Comparison of ENCODE assay signal across 9 cellular contexts in genomic region chr12:116244001-116244400, GRCh38. TPM values are rescaled to one million over a fixed set of nuclear protein-coding genes. Genes with fewer than 3 reads are reported as not detected.
DNase-seq lines count a peak whose midpoint lies in the region; ATAC-seq and TF ChIP-seq lines count a peak whose summit lies in the region.
"Had no signal": no experiment of that assay in that cellular context is flagged by ENCODE, and none has a peak within 500 bp of the region (broad histone marks: within the 10 kb centered on the region; RNA-seq: fewer than 3 reads in every experiment).

No MANE protein-coding gene starts in this region.

- H3K4me3 ChIP-seq in CD8-positive, alpha-beta memory T cell (ENCODE audit: low read length) = no peak overlapping the region
- H3K4me3 ChIP-seq: uterus had no signal

- TF ChIP-seq CTCF in CD4-positive, alpha-beta T cell (IDR thresholded peaks at IDR 0.05) = no peak
- no peak for TF ChIP-seq CTCF in GM10266 (IDR thresholded peaks at IDR 0.05; ENCODE audit: control insufficient read depth, insufficient read depth, low read depth, missing control alignments)

- H3K27me3 ChIP-seq in CD4-positive, alpha-beta T cell (ENCODE audit: control insufficient read depth, insufficient read depth, low read length) = no peaks in the 10 kb centered on the region
- H3K27me3 ChIP-seq in CD8-positive, alpha-beta memory T cell (ENCODE audit: insufficient read depth, low read length, poor library complexity, severe bottlenecking) = no peaks in the 10 kb centered on the region
- H3K27me3 ChIP-seq: uterus had no signal

- POLR2A ChIA-PET in CD4-positive, alpha-beta T cell (lab: Charles Lee) = interaction anchor here (1.6 kb wide), 1 partner anchor 10 kb away, joined by 4 read pairs; no protein-coding TSS in a partner anchor
- POLR2A ChIA-PET in CD8-positive, alpha-beta memory T cell (lab: Charles Lee) = no interaction called here

- H3K27ac ChIP-seq in CD4-positive, alpha-beta T cell (ENCODE audit: low read depth, low read length) = no peak overlapping the region
- no peak overlapping the region for H3K27ac ChIP-seq in CD8-positive, alpha-beta memory T cell (ENCODE audit: low read depth, low read length)
- H3K27ac ChIP-seq: uterus had no signal

- peak; percentile 67 for ATAC-seq in CD4-positive, alpha-beta T cell (ENCODE audit: poor library complexity)
- ATAC-seq in central memory CD8-positive, alpha-beta T cell (replicated peaks; ENCODE audit: extremely low read depth, poor library complexity, severe bottlenecking) = no peak
- peak; percentile 52 to 68 for ATAC-seq in natural killer cell treated with Interleukin-12 subunit alpha and Interleukin-12 subunit beta and Interleukin-15 and Interleukin-18, amount 100 ng/mL, for 72 hours
- ATAC-seq in GM19035 (IDR thresholded peaks at IDR 0.05; ENCODE audit: unreplicated experiment) (no peak), GM19455 (IDR thresholded peaks at IDR 0.05; ENCODE audit: unreplicated experiment) (no peak)

- no peaks in the 10 kb centered on the region for H3K27me3 Mint-ChIP-seq in CD4-positive, alpha-beta T cell
- H3K27me3 Mint-ChIP-seq in central memory CD8-positive, alpha-beta T cell = no peaks in the 10 kb centered on the region
- H3K27me3 Mint-ChIP-seq in natural killer cell treated with Interleukin-12 subunit alpha and Interleukin-12 subunit beta and Interleukin-15 and Interleukin-18, amount 100 ng/mL, for 72 hours = no peaks in the 10 kb centered on the region
- no peaks in the 10 kb centered on the region for H3K27me3 Mint-ChIP-seq in CD8-positive, alpha-beta memory T cell

- no peak for DNase-seq in CD4-positive, alpha-beta T cell
- DNase-seq in GM10266 (ENCODE audit: extremely low spot score) (peak; percentile 28), NCI-H2171 treated with DMSO at 0.1 percent for 48 hours (lab: John Stamatoyannopoulos, UW) (no peak)
- no peak for DNase-seq in central memory CD8-positive, alpha-beta T cell (ENCODE audit: low spot score in 2 of 2)
- no peak for DNase-seq in natural killer cell treated with Interleukin-12 subunit alpha and Interleukin-12 subunit beta and Interleukin-15 and Interleukin-18, amount 100 ng/mL, for 72 hours (ENCODE audit: low spot score)
- no peak for DNase-seq in CD8-positive, alpha-beta memory T cell
- DNase-seq: uterus had no signal

- no peaks in the 10 kb centered on the region for H3K36me3 ChIP-seq in CD8-positive, alpha-beta memory T cell (ENCODE audit: insufficient read depth, low read length)
- H3K36me3 ChIP-seq: uterus had no signal

- intact Hi-C loops in CD4-positive, alpha-beta T cell (cut with DNase I, micrococcal nuclease) = loop anchor here (5.0 kb wide), 1 partner anchor 33 kb away; the partner anchor contains the start of gene MED13L (in 2 of the 2)

- no peaks in the 10 kb centered on the region for H3K9me3 ChIP-seq in CD4-positive, alpha-beta T cell (ENCODE audit: control insufficient read depth, low read length)
- no peaks in the 10 kb centered on the region for H3K9me3 ChIP-seq in CD8-positive, alpha-beta memory T cell (ENCODE audit: low read length)
- H3K9me3 ChIP-seq: uterus had no signal

- peaks cover 50% of the 10 kb centered on the region for H3K4me1 ChIP-seq in CD8-positive, alpha-beta memory T cell (ENCODE audit: insufficient read depth, low read length)

- H3K27ac Mint-ChIP-seq in CD4-positive, alpha-beta T cell = peak overlapping the region; percentile 59
- H3K27ac Mint-ChIP-seq in central memory CD8-positive, alpha-beta T cell (ENCODE audit: low read depth) = peak overlapping the region; percentile 26
- H3K27ac Mint-ChIP-seq in natural killer cell treated with Interleukin-12 subunit alpha and Interleukin-12 subunit beta and Interleukin-15 and Interleukin-18, amount 100 ng/mL, for 72 hours = peak overlapping the region in 1 of 2 donors; percentile 72
- peak overlapping the region in 2 of 8 donors; percentile 4 to 39 for H3K27ac Mint-ChIP-seq in CD8-positive, alpha-beta memory T cell

- CTCF ChIA-PET in CD4-positive, alpha-beta T cell (lab: Charles Lee) = interaction anchor here (1.1 kb wide), 1 partner anchor 18 kb away, joined by 3 read pairs; no protein-coding TSS in a partner anchor
- CTCF ChIA-PET in CD8-positive, alpha-beta memory T cell (lab: Charles Lee) = no interaction called here

- no peaks in the 10 kb centered on the region for H3K36me3 Mint-ChIP-seq in CD4-positive, alpha-beta T cell (ENCODE audit: low read depth)
- H3K36me3 Mint-ChIP-seq in central memory CD8-positive, alpha-beta T cell (ENCODE audit: insufficient read depth) = peaks cover 4% of the 10 kb centered on the region
- H3K36me3 Mint-ChIP-seq in natural killer cell treated with Interleukin-12 subunit alpha and Interleukin-12 subunit beta and Interleukin-15 and Interleukin-18, amount 100 ng/mL, for 72 hours = no peaks in the 10 kb centered on the region
- H3K36me3 Mint-ChIP-seq in CD8-positive, alpha-beta memory T cell = peaks cover 0 to 3% (median 0%) of the 10 kb centered on the region in 3 donors

- peak overlapping the region; percentile 35 for H3K4me3 Mint-ChIP-seq in CD4-positive, alpha-beta T cell
- no peak overlapping the region for H3K4me3 Mint-ChIP-seq in central memory CD8-positive, alpha-beta T cell
- no peak overlapping the region for H3K4me3 Mint-ChIP-seq in natural killer cell treated with Interleukin-12 subunit alpha and Interleukin-12 subunit beta and Interleukin-15 and Interleukin-18, amount 100 ng/mL, for 72 hours
- no peak overlapping the region for H3K4me3 Mint-ChIP-seq in CD8-positive, alpha-beta memory T cell

- no peaks in the 10 kb centered on the region for H3K9me3 Mint-ChIP-seq in CD4-positive, alpha-beta T cell
- no peaks in the 10 kb centered on the region for H3K9me3 Mint-ChIP-seq in central memory CD8-positive, alpha-beta T cell
- H3K9me3 Mint-ChIP-seq in natural killer cell treated with Interleukin-12 subunit alpha and Interleukin-12 subunit beta and Interleukin-15 and Interleukin-18, amount 100 ng/mL, for 72 hours = no peaks in the 10 kb centered on the region
- peaks cover 0 to 2% (median 0%) of the 10 kb centered on the region in 5 donors for H3K9me3 Mint-ChIP-seq in CD8-positive, alpha-beta memory T cell

- peaks cover 92% of the 10 kb centered on the region for H3K4me1 Mint-ChIP-seq in CD4-positive, alpha-beta T cell (ENCODE audit: low read depth)
- peaks cover 72% of the 10 kb centered on the region for H3K4me1 Mint-ChIP-seq in central memory CD8-positive, alpha-beta T cell
- peaks cover 55 to 77% of the 10 kb centered on the region in 2 donors for H3K4me1 Mint-ChIP-seq in natural killer cell treated with Interleukin-12 subunit alpha and Interleukin-12 subunit beta and Interleukin-15 and Interleukin-18, amount 100 ng/mL, for 72 hours (ENCODE audit: low read depth in 2 of 2)
- H3K4me1 Mint-ChIP-seq in CD8-positive, alpha-beta memory T cell = peaks cover 67 to 87% (median 86%) of the 10 kb centered on the region in 3 donors

RNA-seq across cellular contexts. Expression of gene MED13L, which starts 33.5 kb away (rescaled TPM):
- 100 to 1,000 TPM; 203 to 208 TPM for total RNA-seq in CD4-positive, alpha-beta T cell
- total RNA-seq in natural killer cell treated with Interleukin-12 subunit alpha and Interleukin-12 subunit beta and Interleukin-15 and Interleukin-18, amount 100 ng/mL, for 72 hours = 100 to 1,000 TPM; 121 to 142 TPM
- 10 to 100 TPM; 49.7 to 53.4 TPM for total RNA-seq in CD8-positive, alpha-beta memory T cell
- polyA plus RNA-seq in CD8-positive, alpha-beta memory T cell = 6.6 TPM

Comparison
In these comparisons a context has a peak if more than half of its experiments do, and no peak if none do; other contexts are left out.
1. ATAC-seq: peak in CD4-positive, alpha-beta T cell (single experiment) and natural killer cell treated with Interleukin-12 subunit alpha and Interleukin-12 subunit beta and Interleukin-15 and Interleukin-18, amount 100 ng/mL, for 72 hours (2 of 2); none in central memory CD8-positive, alpha-beta T cell (single experiment), GM19035 (single experiment) and GM19455 (single experiment).